22 cellular contexts compared by ENCODE assay signal in genomic region chr10:126468467-126468866, GRCh38.
"Had no signal": no experiment of that assay in that cellular context is flagged by ENCODE, and none has a peak within 500 bp of the region (broad histone marks: within the 10 kb centered on the region; RNA-seq: fewer than 3 reads in every experiment).

No MANE protein-coding gene starts in this region.

- ATAC-seq: gastrocnemius medialis; left cardiac atrium; naive thymus-derived CD8-positive, alpha-beta T cell; right cardiac atrium; stimulated activated naive CD8-positive, alpha-beta T cell treated with anti-CD3 and anti-CD28 coated beads, Interleukin-15, Interleukin-2, amounts not matched to agents 100 U/mL and 50 U/mL, for 24 hours had no signal

- H3K79me2 ChIP-seq: hepatocyte had no signal

- H3K36me3 Mint-ChIP-seq: activated CD8-positive, alpha-beta memory T cell treated with anti-CD3 and anti-CD28 coated beads, Interleukin-2, amount 10 ng/mL, durations not matched to agents 7 days and 5 days; activated naive CD8-positive, alpha-beta T cell; naive thymus-derived CD8-positive, alpha-beta T cell had no signal

- H3K4me3 ChIP-seq: colonic mucosa, gastrocnemius medialis, hepatocyte, testis had no signal

- H3K27me3 Mint-ChIP-seq: activated CD4-positive, alpha-beta T cell treated with anti-CD3 and anti-CD28 coated beads, Interleukin-2, amount 10 ng/mL, durations not matched to agents 7 days and 5 days; activated CD8-positive, alpha-beta memory T cell treated with anti-CD3 and anti-CD28 coated beads, Interleukin-2, amount 10 ng/mL, durations not matched to agents 7 days and 5 days had no signal

- H3K36me3 ChIP-seq: colonic mucosa, gastrocnemius medialis had no signal

- H3K9me3 ChIP-seq: colonic mucosa, gastrocnemius medialis, testis had no signal

- H2AFZ ChIP-seq: hepatocyte had no signal

- H3K27ac ChIP-seq: colonic mucosa, gastrocnemius medialis, hepatocyte, testis had no signal

- H3K27me3 ChIP-seq: colonic mucosa, gastrocnemius medialis, hepatocyte, testis had no signal

- H3K4me3 Mint-ChIP-seq: activated CD4-positive, alpha-beta T cell treated with anti-CD3 and anti-CD28 coated beads, Interleukin-2, amount 10 ng/mL, durations not matched to agents 7 days and 5 days; activated CD8-positive, alpha-beta memory T cell treated with anti-CD3 and anti-CD28 coated beads, Interleukin-2, amount 10 ng/mL, durations not matched to agents 7 days and 5 days; activated CD8-positive, alpha-beta T cell treated with anti-CD3 and anti-CD28 coated beads, Interleukin-2, amount 10 ng/mL, durations not matched to agents 7 days and 5 days; activated naive CD8-positive, alpha-beta T cell; activated T-cell treated with anti-CD3 and anti-CD28 coated beads, Interleukin-2, amount 50 U/mL, for 72 hours; naive thymus-derived CD8-positive, alpha-beta T cell had no signal

- H3K9me3 Mint-ChIP-seq: activated CD4-positive, alpha-beta T cell treated with anti-CD3 and anti-CD28 coated beads, Interleukin-2, amount 10 ng/mL, durations not matched to agents 7 days and 5 days had no signal

- DNase-seq: activated CD4-positive, alpha-beta T cell treated with anti-CD3 and anti-CD28 coated beads, Interleukin-2, amount 10 ng/mL, durations not matched to agents 7 days and 5 days; activated CD4-positive, CD25-positive, alpha-beta regulatory T cell treated with anti-CD3 and anti-CD28 coated beads, Interleukin-2, amount 50 U/mL, for 72 hours; activated CD8-positive, alpha-beta memory T cell treated with anti-CD3 and anti-CD28 coated beads, Interleukin-2, amount 10 ng/mL, durations not matched to agents 7 days and 5 days; activated CD8-positive, alpha-beta T cell treated with anti-CD3 and anti-CD28 coated beads, Interleukin-2, amount 10 ng/mL, durations not matched to agents 7 days and 5 days; activated effector memory CD4-positive, alpha-beta T cell treated with Interleukin-2 at 50 U/mL for 16 hours; activated naive CD4-positive, alpha-beta T cell treated with Interleukin-2 at 50 U/mL for 16 hours; activated T-cell treated with anti-CD3 and anti-CD28 coated beads, Interleukin-2, amount 50 U/mL, for 72 hours; anterior cingulate cortex; colonic mucosa; effector CD8-positive, alpha-beta T cell; erythroblast; gastrocnemius medialis; left cardiac atrium; midbrain; naive thymus-derived CD8-positive, alpha-beta T cell; right cardiac atrium; stimulated activated CD4-positive, alpha-beta T cell treated with anti-CD3 and anti-CD28 coated beads, Interleukin-2, amount 100 ng/mL, for 48 hours; stimulated activated naive CD8-positive, alpha-beta T cell treated with anti-CD3 and anti-CD28 coated beads, Interleukin-15, Interleukin-2, amounts not matched to agents 100 U/mL and 50 U/mL, for 24 hours; testis; trophoblast cell had no signal

- H3K27ac Mint-ChIP-seq: activated CD4-positive, alpha-beta T cell treated with anti-CD3 and anti-CD28 coated beads, Interleukin-2, amount 10 ng/mL, durations not matched to agents 7 days and 5 days; activated CD8-positive, alpha-beta memory T cell treated with anti-CD3 and anti-CD28 coated beads, Interleukin-2, amount 10 ng/mL, durations not matched to agents 7 days and 5 days; activated CD8-positive, alpha-beta T cell treated with anti-CD3 and anti-CD28 coated beads, Interleukin-2, amount 10 ng/mL, durations not matched to agents 7 days and 5 days; activated naive CD8-positive, alpha-beta T cell; activated T-cell treated with anti-CD3 and anti-CD28 coated beads, Interleukin-2, amount 50 U/mL, for 72 hours; naive thymus-derived CD8-positive, alpha-beta T cell had no signal

- H3K4me2 ChIP-seq: hepatocyte had no signal

- H3K4me1 ChIP-seq: colonic mucosa, gastrocnemius medialis, testis had no signal
